ENCODE assay signal across 27 cellular contexts in the genomic region with DNA sequence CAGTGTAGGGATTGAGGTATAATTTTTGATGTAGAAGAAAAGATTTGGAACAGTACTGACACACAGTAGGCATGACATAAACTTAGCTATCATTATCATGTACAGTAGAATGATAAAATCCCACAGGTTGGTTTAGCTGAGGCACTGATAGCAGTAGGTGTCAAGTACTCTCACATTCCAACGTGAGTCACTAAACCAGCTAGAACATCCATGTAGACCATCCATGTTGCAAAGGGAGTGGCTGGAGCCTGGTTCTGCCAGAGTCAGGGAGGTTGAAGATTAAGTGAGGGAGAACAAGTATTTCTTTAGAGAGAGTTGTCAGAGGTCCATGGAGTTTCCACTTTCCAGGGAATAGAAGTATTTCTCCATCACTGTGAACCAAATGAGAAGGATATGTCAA.
"Had no signal": no experiment of that assay in that cellular context is flagged by ENCODE, and none has a peak within 500 bp of the region (broad histone marks: within the 10 kb centered on the region; RNA-seq: fewer than 3 reads in every experiment).

No MANE protein-coding gene starts in this region.

- H3K27ac ChIP-seq: left ventricle myocardium inferior, pancreas, prostate gland, tibial nerve, uterus had no signal

- DNase-seq: hypothalamus; immature natural killer cell; kidney; left colon; left ventricle myocardium inferior; midbrain; mucosa of descending colon; naive thymus-derived CD8-positive, alpha-beta T cell; nucleus accumbens; pancreas; posterior cingulate gyrus; retina; right cardiac atrium; stimulated activated CD4-positive, alpha-beta T cell treated with anti-CD3 and anti-CD28 coated beads, Interleukin-1b, Interleukin-23, amount 100 ng/mL, for 48 hours; stimulated activated CD4-positive, alpha-beta T cell treated with anti-CD3 and anti-CD28 coated beads, Interleukin-2, amount 100 ng/mL, for 48 hours; stimulated activated CD4-positive, alpha-beta T cell treated with anti-CD3 and anti-CD28 coated beads, Interleukin-4, amount 100 ng/mL, for 4 hours; stimulated activated CD8-positive, alpha-beta memory T cell treated with anti-CD3 and anti-CD28 coated beads, Interleukin-4, amount 100 ng/mL, for 48 hours; stimulated activated naive CD4-positive, alpha-beta T cell treated with Interleukin-2 at 50 U/mL for 16 hours; stimulated activated naive CD8-positive, alpha-beta T cell treated with anti-CD3 and anti-CD28 coated beads, Interleukin-15, amount 100 ng/mL, for 72 hours; substantia nigra; uterus had no signal

- H3K4me3 ChIP-seq: left ventricle myocardium inferior, lung, mucosa of descending colon, pancreas, prostate gland, smooth muscle cell, tibial nerve, uterus had no signal

- H3K4me1 ChIP-seq: left ventricle myocardium inferior, pancreas, prostate gland, tibial nerve, uterus had no signal

- ATAC-seq: left colon; mucosa of descending colon; naive thymus-derived CD8-positive, alpha-beta T cell; pancreas; right cardiac atrium; sciatic nerve; stimulated activated memory B cell treated with anti-CD40 and anti-IgM and Interleukin-4, amounts not matched to agents 10 μg/mL and 1 μg/mL and 100 μg/mL, for 72 hours; stimulated activated naive CD8-positive, alpha-beta T cell treated with anti-CD3 and anti-CD28 coated beads, Interleukin-15, amount 100 ng/mL, for 72 hours had no signal

- H3K27me3 ChIP-seq: pancreas, tibial nerve, uterus had no signal

- H3K36me3 ChIP-seq: left ventricle myocardium inferior, pancreas, prostate gland, tibial nerve, uterus had no signal

- H3K9me3 ChIP-seq: left ventricle myocardium inferior, mucosa of descending colon, pancreas, prostate gland, tibial nerve, uterus had no signal
